1 cellular context compared by ENCODE assay signal in the genomic region with DNA sequence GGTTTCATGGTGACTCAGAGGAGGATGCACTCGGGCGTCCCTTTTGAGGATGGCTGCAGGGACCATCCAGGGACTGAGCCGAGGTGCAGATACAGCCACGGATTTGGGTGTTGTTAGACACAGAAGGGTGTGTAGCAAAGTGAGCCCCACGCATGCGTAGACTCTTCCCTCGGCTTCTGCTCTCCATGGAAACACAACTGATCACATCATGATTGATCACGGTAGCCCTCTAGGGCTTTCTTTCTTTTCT.
TF ChIP-seq lines count a peak whose summit lies in the region.

No MANE protein-coding gene starts in this region.

TF ChIP-seq in HEK293, 187 proteins besides CTCF, POLR2A, EP300 and RAD21 (continued from another document):
- TF ChIP-seq, protein P1, sequence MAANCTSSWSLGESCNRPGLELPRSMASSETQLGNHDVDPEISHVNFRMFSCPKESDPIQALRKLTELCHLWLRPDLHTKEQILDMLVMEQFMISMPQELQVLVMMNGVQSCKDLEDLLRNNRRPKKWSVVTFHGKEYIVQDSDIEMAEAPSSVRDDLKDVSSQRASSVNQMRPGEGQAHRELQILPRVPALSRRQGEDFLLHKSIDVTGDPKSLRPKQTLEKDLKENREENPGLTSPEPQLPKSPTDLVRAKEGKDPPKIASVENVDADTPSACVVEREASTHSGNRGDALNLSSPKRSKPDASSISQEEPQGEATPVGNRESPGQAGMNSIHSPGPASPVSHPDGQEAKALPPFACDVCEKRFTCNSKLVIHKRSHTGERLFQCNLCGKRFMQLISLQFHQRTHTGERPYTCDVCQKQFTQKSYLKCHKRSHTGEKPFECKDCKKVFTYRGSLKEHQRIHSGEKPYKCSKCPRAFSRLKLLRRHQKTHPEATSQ (tag by site-specific recombination; IDR thresholded peaks at IDR 0.05) = no peak
- no peak for TF ChIP-seq ZNF48 (tag by site-specific recombination; IDR thresholded peaks at IDR 0.05)
